In the genomic region with DNA sequence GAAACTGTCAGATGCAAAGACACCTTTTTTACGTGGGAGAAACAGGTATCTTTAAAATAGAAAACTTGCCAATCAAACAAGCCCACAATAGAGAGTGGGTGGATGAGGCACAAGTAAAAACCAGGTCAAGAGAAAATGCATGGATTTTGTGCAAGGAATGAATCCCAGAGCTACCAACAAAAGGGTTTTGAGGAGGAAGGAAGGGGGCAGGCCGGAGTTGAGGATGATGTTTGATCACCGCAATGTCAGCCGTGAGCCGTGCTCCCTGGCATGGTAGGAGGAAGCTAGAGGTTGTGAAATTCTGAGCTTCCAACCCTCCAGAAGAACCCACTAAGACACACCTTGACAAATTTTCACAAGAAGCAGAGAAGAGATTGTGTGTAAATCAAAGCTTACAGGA, we compare ENCODE assay signal across 1 cellular context.
TF ChIP-seq lines count a peak whose summit lies in the region.

No MANE protein-coding gene starts in this region.

TF ChIP-seq in WTC11, 78 proteins besides CTCF, POLR2A, EP300 and RAD21 (continued from another document):
- TF ChIP-seq, protein P1, sequence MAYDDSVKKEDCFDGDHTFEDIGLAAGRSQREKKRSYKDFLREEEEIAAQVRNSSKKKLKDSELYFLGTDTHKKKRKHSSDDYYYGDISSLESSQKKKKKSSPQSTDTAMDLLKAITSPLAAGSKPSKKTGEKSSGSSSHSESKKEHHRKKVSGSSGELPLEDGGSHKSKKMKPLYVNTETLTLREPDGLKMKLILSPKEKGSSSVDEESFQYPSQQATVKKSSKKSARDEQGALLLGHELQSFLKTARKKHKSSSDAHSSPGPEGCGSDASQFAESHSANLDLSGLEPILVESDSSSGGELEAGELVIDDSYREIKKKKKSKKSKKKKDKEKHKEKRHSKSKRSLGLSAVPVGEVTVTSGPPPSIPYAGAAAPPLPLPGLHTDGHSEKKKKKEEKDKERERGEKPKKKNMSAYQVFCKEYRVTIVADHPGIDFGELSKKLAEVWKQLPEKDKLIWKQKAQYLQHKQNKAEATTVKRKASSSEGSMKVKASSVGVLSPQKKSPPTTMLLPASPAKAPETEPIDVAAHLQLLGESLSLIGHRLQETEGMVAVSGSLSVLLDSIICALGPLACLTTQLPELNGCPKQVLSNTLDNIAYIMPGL (CRISPR knock-in tag; IDR thresholded peaks at IDR 0.05), result no peak
- TF ChIP-seq ETV6 (CRISPR knock-in tag; IDR thresholded peaks at IDR 0.05), result no peak
- no peak for TF ChIP-seq SP1 (CRISPR knock-in tag; conservative IDR thresholded peaks at IDR 0.05)
- TF ChIP-seq, protein P2, sequence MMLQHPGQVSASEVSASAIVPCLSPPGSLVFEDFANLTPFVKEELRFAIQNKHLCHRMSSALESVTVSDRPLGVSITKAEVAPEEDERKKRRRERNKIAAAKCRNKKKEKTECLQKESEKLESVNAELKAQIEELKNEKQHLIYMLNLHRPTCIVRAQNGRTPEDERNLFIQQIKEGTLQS (CRISPR knock-in tag; conservative IDR thresholded peaks at IDR 0.05), result no peak
- no peak for TF ChIP-seq ZBTB21 (CRISPR knock-in tag; IDR thresholded peaks at IDR 0.05; ENCODE audit: borderline replicate concordance)
- TF ChIP-seq, protein P3, sequence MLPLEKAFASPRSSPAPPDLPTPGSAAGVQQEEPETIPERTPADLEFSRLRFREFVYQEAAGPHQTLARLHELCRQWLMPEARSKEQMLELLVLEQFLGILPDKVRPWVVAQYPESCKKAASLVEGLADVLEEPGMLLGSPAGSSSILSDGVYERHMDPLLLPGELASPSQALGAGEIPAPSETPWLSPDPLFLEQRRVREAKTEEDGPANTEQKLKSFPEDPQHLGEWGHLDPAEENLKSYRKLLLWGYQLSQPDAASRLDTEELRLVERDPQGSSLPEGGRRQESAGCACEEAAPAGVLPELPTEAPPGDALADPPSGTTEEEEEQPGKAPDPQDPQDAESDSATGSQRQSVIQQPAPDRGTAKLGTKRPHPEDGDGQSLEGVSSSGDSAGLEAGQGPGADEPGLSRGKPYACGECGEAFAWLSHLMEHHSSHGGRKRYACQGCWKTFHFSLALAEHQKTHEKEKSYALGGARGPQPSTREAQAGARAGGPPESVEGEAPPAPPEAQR (CRISPR knock-in tag; IDR thresholded peaks at IDR 0.05), result no peak
- TF ChIP-seq, protein P4, sequence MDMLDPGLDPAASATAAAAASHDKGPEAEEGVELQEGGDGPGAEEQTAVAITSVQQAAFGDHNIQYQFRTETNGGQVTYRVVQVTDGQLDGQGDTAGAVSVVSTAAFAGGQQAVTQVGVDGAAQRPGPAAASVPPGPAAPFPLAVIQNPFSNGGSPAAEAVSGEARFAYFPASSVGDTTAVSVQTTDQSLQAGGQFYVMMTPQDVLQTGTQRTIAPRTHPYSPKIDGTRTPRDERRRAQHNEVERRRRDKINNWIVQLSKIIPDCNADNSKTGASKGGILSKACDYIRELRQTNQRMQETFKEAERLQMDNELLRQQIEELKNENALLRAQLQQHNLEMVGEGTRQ (CRISPR knock-in tag; IDR thresholded peaks at IDR 0.05), result no peak
- TF ChIP-seq CREM (CRISPR knock-in tag; IDR thresholded peaks at IDR 0.05), result no peak
- TF ChIP-seq, protein P5, sequence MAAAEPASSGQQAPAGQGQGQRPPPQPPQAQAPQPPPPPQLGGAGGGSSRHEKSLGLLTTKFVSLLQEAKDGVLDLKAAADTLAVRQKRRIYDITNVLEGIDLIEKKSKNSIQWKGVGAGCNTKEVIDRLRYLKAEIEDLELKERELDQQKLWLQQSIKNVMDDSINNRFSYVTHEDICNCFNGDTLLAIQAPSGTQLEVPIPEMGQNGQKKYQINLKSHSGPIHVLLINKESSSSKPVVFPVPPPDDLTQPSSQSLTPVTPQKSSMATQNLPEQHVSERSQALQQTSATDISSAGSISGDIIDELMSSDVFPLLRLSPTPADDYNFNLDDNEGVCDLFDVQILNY (CRISPR knock-in tag; IDR thresholded peaks at IDR 0.05), result no peak
- TF ChIP-seq SMAD3 (CRISPR knock-in tag; IDR thresholded peaks at IDR 0.05; ENCODE audit: borderline replicate concordance), result no peak
- no peak for TF ChIP-seq EMX1 (CRISPR knock-in tag; IDR thresholded peaks at IDR 0.05)
TF ChIP-seq in WTC11: peak in this region for 0.
